In the genomic region with DNA sequence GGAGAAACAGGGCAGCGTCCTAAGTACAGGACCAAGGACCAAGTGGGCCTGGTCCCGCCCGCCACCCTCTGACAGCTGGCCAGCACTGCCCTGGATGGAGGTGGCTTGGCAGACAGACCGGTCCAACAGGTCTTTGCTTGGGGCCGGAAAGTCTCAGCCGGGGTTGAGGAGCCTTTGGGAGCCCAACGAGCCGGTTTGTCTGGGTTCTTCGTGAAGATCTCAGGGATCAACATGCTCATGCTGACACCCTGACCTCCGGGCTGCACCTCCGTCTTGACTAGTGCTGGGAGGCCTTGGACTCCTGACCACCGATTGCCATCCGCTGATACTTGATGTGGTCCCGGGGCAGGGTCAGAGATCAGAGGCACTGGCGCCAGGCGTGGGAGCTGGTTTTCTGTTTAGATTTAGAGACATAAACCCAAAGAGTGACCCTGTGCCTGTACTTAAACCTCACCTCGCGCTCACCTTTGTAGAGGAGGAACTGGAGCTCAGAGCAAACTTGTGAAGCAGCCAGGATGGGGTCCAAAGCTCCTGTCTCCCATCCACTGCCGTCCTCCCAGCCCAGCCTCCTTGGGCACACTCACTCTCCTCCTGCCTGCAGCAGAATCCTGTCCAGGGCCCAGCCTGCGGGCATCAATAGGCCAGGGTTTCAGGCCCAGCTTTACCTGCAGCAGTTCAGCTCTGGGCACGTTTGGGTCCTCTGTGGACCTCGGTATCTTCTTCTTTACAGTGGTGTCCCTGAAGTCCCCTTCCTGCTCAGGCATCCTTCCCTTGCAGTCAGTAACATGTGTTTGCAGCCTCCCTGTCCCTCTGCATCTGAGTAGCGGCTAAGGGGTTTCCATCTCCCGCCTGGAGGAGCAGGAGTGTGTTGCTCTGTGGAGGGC, we compare ENCODE assay signal across 16 cellular contexts.
DNase-seq lines count a peak whose midpoint lies in the region; ATAC-seq, FAIRE-seq and TF ChIP-seq lines count a peak whose summit lies in the region.
"Had no signal": no experiment of that assay in that cellular context is flagged by ENCODE, and none has a peak within 500 bp of the region (broad histone marks: within the 10 kb centered on the region; RNA-seq: fewer than 3 reads in every experiment).

No MANE protein-coding gene starts in this region.

- CTCF ChIA-PET in K562 (lab: Yijun Ruan, JAX; ENCODE audit: low intra/inter-chr PET ratio): no interaction called here

- BruUV-seq in K562 (replicated peaks; lab: Mats Ljungman, UMichigan): no TSS peak

- H4K20me1 ChIP-seq in K562 (replicated peaks; ENCODE audit: control insufficient read depth, insufficient read depth, low read length): peaks cover 15% of the 10 kb centered on the region; the same call in 1 of the 2 replicates

- H3K4me1 ChIP-seq in K562 (replicated peaks in 1 of 2; ENCODE audit: control insufficient read depth in 2 of 2, insufficient read depth in 2 of 2, low read length in 2 of 2) (peaks cover 19 to 72% of the 10 kb centered on the region in 2 experiments), liver (ENCODE audit: control insufficient read depth in 4 of 4, insufficient read depth in 4 of 4, low read length in 3 of 4) (peaks cover 29 to 52% (median 40%) of the 10 kb centered on the region in 4 donors)

- intact Hi-C loops in K562 (cut with micrococcal nuclease) (no loop called here), dorsolateral prefrontal cortex (cut with DNase I) (no loop called here)

- peaks cover 28% of the 10 kb centered on the region for H3K4me1 Mint-ChIP-seq in type B pancreatic cell (ENCODE audit: unreplicated experiment)
- H3K4me1 Mint-ChIP-seq: activated CD4-positive, alpha-beta T cell treated with anti-CD3 and anti-CD28 coated beads, Interleukin-2, amount 10 ng/mL, durations not matched to agents 7 days and 5 days had no signal

- H3K9ac ChIP-seq in K562 (ENCODE audit: insufficient read depth in 1 of 2, low read depth in 2 of 2, low read length in 2 of 2) (peak overlapping the region in 1 of 2 experiments; percentile 49; a peak in 1 of 4 replicates), liver (ENCODE audit: low read depth in 1 of 2, low read length in 2 of 2) (peak overlapping the region in 1 of 2 donors; percentile 37)

- FAIRE-seq in K562 (lab: Jason Lieb, UNC): no peak
- FAIRE-seq: A204.1 had no signal

- POLR2A ChIA-PET in K562 (lab: Yijun Ruan, JAX): interaction anchor here (0.7 kb wide), 1 partner anchor 186 kb away, joined by 3 read pairs; no protein-coding TSS in a partner anchor

- no peak overlapping the region for H2AFZ ChIP-seq in K562 (ENCODE audit: low read depth, low read length)

- H3K27ac ChIP-seq in K562 (ENCODE audit: extremely low read depth, low read depth, low read length) (no peak overlapping the region), liver (ENCODE audit: low read depth in 1 of 2, low read length in 2 of 2) (peak overlapping the region; percentile 53 to 59), dorsolateral prefrontal cortex (no peak overlapping the region)
- H3K27ac ChIP-seq: gastroesophageal sphincter had no signal

- no peaks in the 10 kb centered on the region for H3K27me3 Mint-ChIP-seq in type B pancreatic cell
- H3K27me3 Mint-ChIP-seq: activated CD4-positive, alpha-beta T cell treated with anti-CD3 and anti-CD28 coated beads, Interleukin-2, amount 10 ng/mL, durations not matched to agents 7 days and 5 days had no signal

- H3K4me3 ChIP-seq in K562: no peak overlapping the region
- no peak overlapping the region for H3K4me3 ChIP-seq in liver (ENCODE audit: low read depth in 1 of 3, low read length in 3 of 3)
- H3K4me3 ChIP-seq in dorsolateral prefrontal cortex: no peak overlapping the region
- H3K4me3 ChIP-seq: gastroesophageal sphincter had no signal

- H3K9me3 ChIP-seq in K562 (replicated peaks; ENCODE audit: control insufficient read depth, insufficient read depth, low read depth, low read length) (no peaks in the 10 kb centered on the region), liver (ENCODE audit: control insufficient read depth in 4 of 4, low read length in 3 of 4) (no peaks in the 10 kb centered on the region)
- H3K9me3 ChIP-seq: gastroesophageal sphincter had no signal

- TF ChIP-seq POLR2A in K562 (conservative IDR thresholded peaks at IDR 0.05): no peak

- H3K27me3 ChIP-seq in K562 (ENCODE audit: control insufficient read depth in 2 of 2, insufficient read depth in 2 of 2, low read length in 2 of 2) (no peaks in the 10 kb centered on the region), liver (ENCODE audit: control insufficient read depth in 4 of 4, insufficient read depth in 4 of 4, low read length in 3 of 4) (no peaks in the 10 kb centered on the region), dorsolateral prefrontal cortex (peaks cover 0 to 7% (median 0%) of the 10 kb centered on the region in 45 donors)
- H3K27me3 ChIP-seq: gastroesophageal sphincter had no signal

- peaks cover 17% of the 10 kb centered on the region for H3K79me2 ChIP-seq in K562 (ENCODE audit: control insufficient read depth, insufficient read depth, low read length)

- H3K4me3 Mint-ChIP-seq in type B pancreatic cell: no peak overlapping the region
- H3K4me3 Mint-ChIP-seq: activated CD4-positive, alpha-beta T cell treated with anti-CD3 and anti-CD28 coated beads, Interleukin-2, amount 10 ng/mL, durations not matched to agents 7 days and 5 days; activated T-helper 1 cell treated with anti-CD3 and anti-CD28 coated beads, Interleukin-12 subunit alpha, Interleukin-12 subunit beta, Interleukin-2, Interleukin-4 antibody, amounts not matched to agents 30 ng/mL and 10 ng/mL and 1 ng/mL, durations not matched to agents 14 hours and 24 hours and 36 hours; T-helper 1 cell treated with Interleukin-12 subunit alpha and Interleukin-12 subunit beta and Interleukin-4 antibody, amounts not matched to agents 30 μg/mL and 1 μg/mL, for 36 hours had no signal

- peaks cover 9% of the 10 kb centered on the region for H3K36me3 Mint-ChIP-seq in type B pancreatic cell

- H3K4me2 ChIP-seq in K562 (ENCODE audit: insufficient read depth, low read length): no peak overlapping the region

- H3K36me3 ChIP-seq in K562 (ENCODE audit: control insufficient read depth, insufficient read depth, low read length) (peaks cover 10% of the 10 kb centered on the region), liver (ENCODE audit: control insufficient read depth in 4 of 4, insufficient read depth in 3 of 4, low read depth in 1 of 4, low read length in 3 of 4) (no peaks in the 10 kb centered on the region)
- H3K36me3 ChIP-seq: gastroesophageal sphincter had no signal

- no peak for TF ChIP-seq EP300 in K562 (IDR thresholded peaks at IDR 0.05; ENCODE audit: low read length)

- DNase-seq in NCI-H526 (lab: John Stamatoyannopoulos, UW) (peak; percentile 23 to 49), NCI-H526 treated with DMSO at 0.1 percent for 48 hours (lab: John Stamatoyannopoulos, UW) (no peak), K562 (ENCODE audit: extremely low read depth in 1 of 4, low spot score in 3 of 4) (no peak), type B pancreatic cell (ENCODE audit: extremely low spot score, unreplicated experiment) (no peak), GDM1 (lab: John Stamatoyannopoulos, UW) (no peak), dorsolateral prefrontal cortex (no peak), hepatic stellate cell (ENCODE audit: low spot score) (no peak)
- DNase-seq: activated CD4-positive, alpha-beta T cell treated with anti-CD3 and anti-CD28 coated beads, Interleukin-2, amount 10 ng/mL, durations not matched to agents 7 days and 5 days; effector CD8-positive, alpha-beta T cell; NCI-H2171; OCI-M1 had no signal

- peaks cover 6% of the 10 kb centered on the region for H3K9me1 ChIP-seq in K562 (ENCODE audit: control insufficient read depth, insufficient read depth, low read length)

- ATAC-seq in K562: no peak
- ATAC-seq: gastroesophageal sphincter had no signal

- WGBS in K562 (ENCODE audit: insufficient coverage, low coverage, missing lambda C conversion rate): 79% methylated on average over 24 of the region's 24 CpGs
- 48% methylated on average over 24 of the region's 24 CpGs for WGBS in liver

- TF ChIP-seq RAD21 in K562 (CRISPR knock-in tag; conservative IDR thresholded peaks at IDR 0.05 in 1 of 2, IDR thresholded peaks at IDR 0.05 in 1 of 2): no peak
- peak; percentile 5 to 28 for TF ChIP-seq RAD21 in liver (IDR thresholded peaks at IDR 0.05)

- no peaks in the 10 kb centered on the region for H3K9me3 Mint-ChIP-seq in type B pancreatic cell
- H3K9me3 Mint-ChIP-seq: activated CD4-positive, alpha-beta T cell treated with anti-CD3 and anti-CD28 coated beads, Interleukin-2, amount 10 ng/mL, durations not matched to agents 7 days and 5 days; activated T-helper 1 cell treated with anti-CD3 and anti-CD28 coated beads, Interleukin-12 subunit alpha, Interleukin-12 subunit beta, Interleukin-2, Interleukin-4 antibody, amounts not matched to agents 30 ng/mL and 10 ng/mL and 1 ng/mL, durations not matched to agents 14 hours and 24 hours and 36 hours; T-helper 1 cell treated with Interleukin-12 subunit alpha and Interleukin-12 subunit beta and Interleukin-4 antibody, amounts not matched to agents 30 μg/mL and 1 μg/mL, for 36 hours had no signal

- TF ChIP-seq CTCF in K562 (IDR thresholded peaks at IDR 0.05 in 2 of 3, conservative IDR thresholded peaks at IDR 0.05 in 1 of 3; ENCODE audit: insufficient read depth in 2 of 3, low read depth in 1 of 3, low read length in 3 of 3) (no peak), liver (IDR thresholded peaks at IDR 0.05; ENCODE audit: low read depth, low read length, missing input control) (no peak), type B pancreatic cell (conservative IDR thresholded peaks at IDR 0.05) (no peak), dorsolateral prefrontal cortex (IDR thresholded peaks at IDR 0.05 in 54 of 56, conservative IDR thresholded peaks at IDR 0.05 in 2 of 56; ENCODE audit: low read depth in 1 of 56, partially characterized antibody in 56 of 56) (no peak)

- peak overlapping the region; percentile 19 for H3K27ac Mint-ChIP-seq in type B pancreatic cell
- H3K27ac Mint-ChIP-seq: activated CD4-positive, alpha-beta T cell treated with anti-CD3 and anti-CD28 coated beads, Interleukin-2, amount 10 ng/mL, durations not matched to agents 7 days and 5 days; activated T-helper 1 cell treated with anti-CD3 and anti-CD28 coated beads, Interleukin-12 subunit alpha, Interleukin-12 subunit beta, Interleukin-2, Interleukin-4 antibody, amounts not matched to agents 30 ng/mL and 10 ng/mL and 1 ng/mL, durations not matched to agents 14 hours and 24 hours and 36 hours; T-helper 1 cell treated with Interleukin-12 subunit alpha and Interleukin-12 subunit beta and Interleukin-4 antibody, amounts not matched to agents 30 μg/mL and 1 μg/mL, for 36 hours had no signal

- in situ Hi-C loops in K562 (cut with MboI): no loop called here

TF ChIP-seq in K562, 482 proteins besides CTCF, POLR2A, EP300 and RAD21 (continues in another document):
- no peak for TF ChIP-seq CC2D1A (IDR thresholded peaks at IDR 0.05)
- TF ChIP-seq ARHGAP35 (IDR thresholded peaks at IDR 0.05; ENCODE audit: partially characterized antibody): no peak
- no peak for TF ChIP-seq ZNF589 (CRISPR knock-in tag; IDR thresholded peaks at IDR 0.05; ENCODE audit: low read depth)
- no peak for TF ChIP-seq PHF20 (IDR thresholded peaks at IDR 0.05; ENCODE audit: partially characterized antibody)

Comparison
In these comparisons a context has a peak if more than half of its experiments do, and no peak if none do; other contexts are left out.
1. DNase-seq: peak in NCI-H526 (2 of 2); none in NCI-H526 treated with DMSO at 0.1 percent for 48 hours (single experiment), K562 (0 of 4), type B pancreatic cell (single experiment), GDM1 (single experiment), dorsolateral prefrontal cortex (0 of 10) and hepatic stellate cell (single experiment).
2. H3K27ac ChIP-seq: peak in liver (2 of 2); none in K562 (single experiment) and dorsolateral prefrontal cortex (0 of 59).